26 cellular contexts compared by ENCODE assay signal in the genomic region with DNA sequence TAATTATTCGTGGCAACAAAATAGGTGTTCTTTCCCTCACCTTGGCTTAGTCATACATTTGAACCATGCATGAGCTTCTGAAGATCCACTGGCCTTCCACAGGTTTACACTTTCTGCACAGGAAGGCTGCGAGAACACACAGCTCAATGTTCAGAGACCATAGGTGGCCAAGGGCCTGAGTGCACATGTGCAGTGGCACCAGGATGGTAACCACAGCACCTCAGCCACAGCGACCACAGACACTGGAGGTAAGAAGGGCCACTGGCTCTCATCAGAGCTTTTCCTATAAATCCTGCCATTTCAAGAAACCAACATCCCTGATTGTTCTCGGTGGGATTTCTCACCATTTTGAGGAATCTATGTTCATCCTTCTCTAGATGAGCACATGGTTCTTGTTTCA. TPM values are rescaled to one million over a fixed set of nuclear protein-coding genes. Genes with fewer than 3 reads are reported as not detected.
DNase-seq lines count a peak whose midpoint lies in the region; ATAC-seq, FAIRE-seq and TF ChIP-seq lines count a peak whose summit lies in the region.
"Had no signal": no experiment of that assay in that cellular context is flagged by ENCODE, and none has a peak within 500 bp of the region (broad histone marks: within the 10 kb centered on the region; RNA-seq: fewer than 3 reads in every experiment).

No MANE protein-coding gene starts in this region.

- H3K4me1 Mint-ChIP-seq in astrocyte (ENCODE audit: low read depth, unreplicated experiment): no peaks in the 10 kb centered on the region
- H3K4me1 Mint-ChIP-seq in activated naive CD8-positive, alpha-beta T cell treated with anti-CD3 and anti-CD28 coated beads, Interleukin-2, amount 50 U/mL, for 24 hours: no peaks in the 10 kb centered on the region
- H3K4me1 Mint-ChIP-seq: activated T-helper 17 cell treated with anti-CD3 and anti-CD28 coated beads, Interleukin-2, amount 50 U/mL, for 72 hours; CD14-positive monocyte had no signal

- no peaks in the 10 kb centered on the region for H3K9me2 ChIP-seq in PC-9 (ENCODE audit: insufficient read depth)

- H4K91ac ChIP-seq in neuronal stem cell (ENCODE audit: low read depth, low read length, poor library complexity): no peak overlapping the region

- ATAC-seq in activated naive CD8-positive, alpha-beta T cell treated with anti-CD3 and anti-CD28 coated beads, Interleukin-2, amount 50 U/mL, for 24 hours: no peak
- ATAC-seq: activated T-helper 17 cell treated with anti-CD3 and anti-CD28 coated beads, Interleukin-2, amount 50 U/mL, for 72 hours; body of pancreas; HCT116; Panc1 had no signal

- H3K4me1 ChIP-seq in HUES64 (ENCODE audit: insufficient read depth, low read length): no peaks in the 10 kb centered on the region
- H3K4me1 ChIP-seq in astrocyte (ENCODE audit: insufficient read depth, low read length): peaks cover 12% of the 10 kb centered on the region
- peaks cover 10% of the 10 kb centered on the region for H3K4me1 ChIP-seq in iPS-15b (ENCODE audit: control insufficient read depth, insufficient read depth, low read length)
- peaks cover 4 to 5% of the 10 kb centered on the region in 2 donors for H3K4me1 ChIP-seq in neuronal stem cell (ENCODE audit: control insufficient read depth in 2 of 2, insufficient read depth in 1 of 2, low read depth in 1 of 2, low read length in 2 of 2)
- no peaks in the 10 kb centered on the region for H3K4me1 ChIP-seq in PC-9 (replicated peaks; ENCODE audit: insufficient read depth)
- H3K4me1 ChIP-seq: colonic mucosa had no signal

- no peaks in the 10 kb centered on the region for H3F3A ChIP-seq in PC-9 (ENCODE audit: insufficient read depth, low read depth)

- H3K4me3 ChIP-seq in HUES64 (ENCODE audit: low read length): 0 out of 2 replicates have a peak overlapping the region, but pooled peaks have one; percentile 56
- H3K4me3 ChIP-seq in astrocyte (ENCODE audit: insufficient read depth, low read depth, low read length): peak overlapping the region; percentile 59
- H3K4me3 ChIP-seq in iPS-15b (ENCODE audit: low read depth, low read length): peak overlapping the region; percentile 75
- H3K4me3 ChIP-seq in neuronal stem cell (ENCODE audit: low read length in 2 of 2): peak overlapping the region in 1 of 2 donors; percentile 63
- H3K4me3 ChIP-seq in PC-9: no peak overlapping the region
- H3K4me3 ChIP-seq: body of pancreas, colonic mucosa, SJSA1 had no signal

- H3K4me2 ChIP-seq in astrocyte (ENCODE audit: low read length) (peak overlapping the region; percentile 86), neuronal stem cell (ENCODE audit: insufficient read depth, low read length, poor library complexity, severe bottlenecking) (no peak overlapping the region), PC-9 (no peak overlapping the region)
- H3K4me2 ChIP-seq: KMS-11 had no signal

- H3K14ac ChIP-seq in neuronal stem cell (ENCODE audit: low read length): no peak overlapping the region

- no peak overlapping the region for H3K9ac ChIP-seq in HUES64 (ENCODE audit: low read depth, low read length)
- peak overlapping the region; percentile 74 for H3K9ac ChIP-seq in astrocyte (ENCODE audit: low read length)
- no peak overlapping the region for H3K9ac ChIP-seq in iPS-15b (ENCODE audit: low read depth, low read length)
- H3K9ac ChIP-seq in neuronal stem cell (ENCODE audit: low read depth, low read length, poor library complexity): no peak overlapping the region
- H3K9ac ChIP-seq: KMS-11 had no signal

- no peak for TF ChIP-seq CTCF in astrocyte (IDR thresholded peaks at IDR 0.05; ENCODE audit: insufficient read depth, low read depth, low read length)
- no peak for TF ChIP-seq CTCF in PC-9 (conservative IDR thresholded peaks at IDR 0.05)

- no peak overlapping the region for H3K23ac ChIP-seq in neuronal stem cell (ENCODE audit: low read depth, low read length, poor library complexity)

- no peak overlapping the region for H3K4ac ChIP-seq in neuronal stem cell (ENCODE audit: low read length)

- no peaks in the 10 kb centered on the region for H3K9me3 ChIP-seq in HUES64 (ENCODE audit: insufficient read depth, low read depth, low read length)
- no peaks in the 10 kb centered on the region for H3K9me3 ChIP-seq in astrocyte (ENCODE audit: insufficient read depth, low read depth, low read length)
- H3K9me3 ChIP-seq in iPS-15b (ENCODE audit: control insufficient read depth, insufficient read depth, low read length): no peaks in the 10 kb centered on the region
- H3K9me3 ChIP-seq in neuronal stem cell (replicated peaks in 1 of 2; ENCODE audit: control insufficient read depth in 2 of 2, insufficient read depth in 1 of 2, low read depth in 1 of 2, low read length in 2 of 2): no peaks in the 10 kb centered on the region
- no peaks in the 10 kb centered on the region for H3K9me3 ChIP-seq in PC-9 (ENCODE audit: insufficient read depth, low read depth)
- H3K9me3 ChIP-seq: body of pancreas, colonic mucosa, neutrophil, SJSA1, spleen, tibial artery had no signal

- H2BK5ac ChIP-seq in neuronal stem cell (ENCODE audit: low read length): no peak overlapping the region

- H3K27me3 ChIP-seq in HUES64 (ENCODE audit: insufficient read depth, low read length) (peaks cover 59% of the 10 kb centered on the region), astrocyte (ENCODE audit: insufficient read depth, low read length) (peaks cover 24% of the 10 kb centered on the region), iPS-15b (ENCODE audit: control insufficient read depth, insufficient read depth, low read length) (peaks cover 38% of the 10 kb centered on the region), neuronal stem cell (ENCODE audit: control insufficient read depth in 3 of 3, insufficient read depth in 3 of 3, low read depth in 1 of 3, low read length in 3 of 3) (peaks cover 0 to 29% (median 16%) of the 10 kb centered on the region in 3 experiments), PC-9 (ENCODE audit: insufficient read depth, low read depth) (peaks cover 25% of the 10 kb centered on the region)
- H3K27me3 ChIP-seq: body of pancreas, tibial artery had no signal

- H2AK5ac ChIP-seq in neuronal stem cell (ENCODE audit: low read depth, low read length): no peak overlapping the region

- DNase-seq in astrocyte (ENCODE audit: low read depth): no peak
- DNase-seq in neuronal stem cell (ENCODE audit: low spot score): no peak
- DNase-seq in PC-9: no peak
- no peak for DNase-seq in DMS53 treated with DMSO at 0.1 percent for 48 hours (lab: John Stamatoyannopoulos, UW; ENCODE audit: unreplicated experiment)
- no peak for DNase-seq in activated naive CD8-positive, alpha-beta T cell treated with anti-CD3 and anti-CD28 coated beads, Interleukin-2, amount 50 U/mL, for 24 hours
- no peak for DNase-seq in activated CD4-positive, alpha-beta T cell treated with anti-CD3 and anti-CD28 coated beads, Interleukin-2, amount 50 U/mL, for 48 hours
- DNase-seq: activated CD8-positive, alpha-beta memory T cell treated with anti-CD3 and anti-CD28 coated beads, Interleukin-2, amount 50 U/mL, for 4 hours; body of pancreas; colonic mucosa; NCI-H82; spleen; stimulated activated CD4-positive, alpha-beta T cell treated with anti-CD3 and anti-CD28 coated beads, Interleukin-4, amount 100 ng/mL, for 24 hours; stimulated activated naive CD4-positive, alpha-beta T cell treated with Interleukin-2 at 50 U/mL for 16 hours; tibial artery had no signal

- no peak overlapping the region for H4K8ac ChIP-seq in neuronal stem cell (ENCODE audit: low read depth, low read length)

- H3K79me1 ChIP-seq in neuronal stem cell (ENCODE audit: low read depth, low read length): no peaks in the 10 kb centered on the region

- no peak overlapping the region for H3K4me3 Mint-ChIP-seq in astrocyte (ENCODE audit: unreplicated experiment)
- H3K4me3 Mint-ChIP-seq in activated naive CD8-positive, alpha-beta T cell treated with anti-CD3 and anti-CD28 coated beads, Interleukin-2, amount 50 U/mL, for 24 hours: no peak overlapping the region
- H3K4me3 Mint-ChIP-seq: activated naive CD8-positive, alpha-beta T cell; activated T-helper 17 cell treated with anti-CD3 and anti-CD28 coated beads, Interleukin-2, amount 50 U/mL, for 72 hours; T-helper 1 cell treated with Interleukin-12 subunit alpha and Interleukin-12 subunit beta and Interleukin-4 antibody, amounts not matched to agents 30 μg/mL and 1 μg/mL, for 36 hours had no signal

- no peaks in the 10 kb centered on the region for H3K36me3 Mint-ChIP-seq in astrocyte (ENCODE audit: low read depth, unreplicated experiment)
- H3K36me3 Mint-ChIP-seq in activated naive CD8-positive, alpha-beta T cell treated with anti-CD3 and anti-CD28 coated beads, Interleukin-2, amount 50 U/mL, for 24 hours (ENCODE audit: low read depth): no peaks in the 10 kb centered on the region
- H3K36me3 Mint-ChIP-seq: activated naive CD8-positive, alpha-beta T cell; CD14-positive monocyte had no signal

- no peak overlapping the region for H2BK15ac ChIP-seq in neuronal stem cell (ENCODE audit: low read length)

- H4K20me1 ChIP-seq in astrocyte (ENCODE audit: insufficient read depth, low read length) (peaks cover 13% of the 10 kb centered on the region), PC-9 (ENCODE audit: insufficient read depth) (no peaks in the 10 kb centered on the region)

- CTCF ChIA-PET in PC-9 (lab: Charles Lee): no interaction called here

- FAIRE-seq in astrocyte (lab: Jason Lieb, UNC): no peak
- FAIRE-seq: GM18507 had no signal

- no peak overlapping the region for H2AFZ ChIP-seq in astrocyte (ENCODE audit: low read depth, low read length)
- H2AFZ ChIP-seq in neuronal stem cell (ENCODE audit: low read length): no peak overlapping the region
- no peak overlapping the region for H2AFZ ChIP-seq in PC-9

- no peak overlapping the region for H3K27ac Mint-ChIP-seq in astrocyte (ENCODE audit: unreplicated experiment)
- no peak overlapping the region for H3K27ac Mint-ChIP-seq in activated naive CD8-positive, alpha-beta T cell treated with anti-CD3 and anti-CD28 coated beads, Interleukin-2, amount 50 U/mL, for 24 hours
- H3K27ac Mint-ChIP-seq: activated naive CD8-positive, alpha-beta T cell; activated T-helper 17 cell treated with anti-CD3 and anti-CD28 coated beads, Interleukin-2, amount 50 U/mL, for 72 hours; CD14-positive monocyte; T-helper 1 cell treated with Interleukin-12 subunit alpha and Interleukin-12 subunit beta and Interleukin-4 antibody, amounts not matched to agents 30 μg/mL and 1 μg/mL, for 36 hours had no signal

- POLR2A ChIA-PET in PC-9 (lab: Charles Lee; ENCODE audit: unreplicated experiment): no interaction called here

- H3K36me3 ChIP-seq in HUES64 (ENCODE audit: insufficient read depth, low read length): no peaks in the 10 kb centered on the region
- H3K36me3 ChIP-seq in astrocyte (ENCODE audit: insufficient read depth, low read length): no peaks in the 10 kb centered on the region
- H3K36me3 ChIP-seq in iPS-15b (ENCODE audit: control insufficient read depth, insufficient read depth, low read length): no peaks in the 10 kb centered on the region
- H3K36me3 ChIP-seq in neuronal stem cell (replicated peaks in 1 of 2; ENCODE audit: control insufficient read depth in 2 of 2, insufficient read depth in 2 of 2, low read length in 2 of 2): peaks cover 1 to 13% of the 10 kb centered on the region in 2 donors
- H3K36me3 ChIP-seq in PC-9 (ENCODE audit: low read depth): no peaks in the 10 kb centered on the region
- H3K36me3 ChIP-seq: colonic mucosa, neutrophil, SJSA1, spleen, tibial artery had no signal

- no peak overlapping the region for H3K27ac ChIP-seq in HUES64 (ENCODE audit: low read depth, low read length)
- H3K27ac ChIP-seq in astrocyte (ENCODE audit: low read depth, low read length): no peak overlapping the region
- H3K27ac ChIP-seq in neuronal stem cell (replicated peaks; ENCODE audit: low read length): no peak overlapping the region
- no peak overlapping the region for H3K27ac ChIP-seq in PC-9
- H3K27ac ChIP-seq: body of pancreas, colonic mucosa, KMS-11, neutrophil, SJSA1, spleen, tibial artery had no signal

- H3K27me3 Mint-ChIP-seq in astrocyte (ENCODE audit: low read depth, unreplicated experiment): peaks cover 43% of the 10 kb centered on the region
- peaks cover 36% of the 10 kb centered on the region for H3K27me3 Mint-ChIP-seq in activated naive CD8-positive, alpha-beta T cell treated with anti-CD3 and anti-CD28 coated beads, Interleukin-2, amount 50 U/mL, for 24 hours

- no peaks in the 10 kb centered on the region for H3K9me3 Mint-ChIP-seq in astrocyte (ENCODE audit: unreplicated experiment)
- no peaks in the 10 kb centered on the region for H3K9me3 Mint-ChIP-seq in activated naive CD8-positive, alpha-beta T cell treated with anti-CD3 and anti-CD28 coated beads, Interleukin-2, amount 50 U/mL, for 24 hours
- H3K9me3 Mint-ChIP-seq: activated T-helper 17 cell treated with anti-CD3 and anti-CD28 coated beads, Interleukin-2, amount 50 U/mL, for 72 hours; T-helper 1 cell treated with Interleukin-12 subunit alpha and Interleukin-12 subunit beta and Interleukin-4 antibody, amounts not matched to agents 30 μg/mL and 1 μg/mL, for 36 hours had no signal

- peaks cover 38% of the 10 kb centered on the region for H3K79me2 ChIP-seq in astrocyte (ENCODE audit: insufficient read depth, low read length)
- H3K79me2 ChIP-seq in PC-9 (ENCODE audit: low read depth): no peaks in the 10 kb centered on the region

- intact Hi-C loops in PC-9 (cut with micrococcal nuclease; ENCODE audit: unreplicated experiment): no loop called here

- H2BK120ac ChIP-seq in neuronal stem cell (ENCODE audit: low read depth, low read length): no peak overlapping the region

- WGBS in HUES64: 92% methylated on average over 4 of the region's 4 CpGs
- no CpG with 5 or more reads among the region's 4 CpGs for WGBS in neuronal stem cell (ENCODE audit: extremely low coverage in 2 of 2, insufficient read length in 2 of 2, insufficient replicate concordance in 1 of 2), 2 donors

- peak overlapping the region; percentile 3 for H2BK12ac ChIP-seq in neuronal stem cell (ENCODE audit: low read length)

- BruUV-seq in PC-9 (replicated peaks; lab: Mats Ljungman, UMichigan): no TSS peak

- H3K18ac ChIP-seq in neuronal stem cell (ENCODE audit: low read length): no peak overlapping the region

RNA-seq across cellular contexts. Expression of gene DCLK1, which starts 1.6 kb away (rescaled TPM):
- polyA plus RNA-seq in HUES64 (2013, experiment 1 of 2): 29.1 TPM
- polyA plus RNA-seq in HUES64 (2013, experiment 2 of 2): 27.1 TPM
- total RNA-seq in astrocyte (3.2 and 4.9 TPM in 2 replicates), PC-9 (2021) (1.3 and 1.4 TPM in 2 replicates)
- polyA plus RNA-seq in neuronal stem cell (2013, experiment 1 of 2): 5.6 TPM
- polyA plus RNA-seq in neuronal stem cell (2013, experiment 2 of 2): 5.9 TPM
- total RNA-seq: activated T-helper 17 cell treated with anti-CD3 and anti-CD28 coated beads, Interleukin-2, amount 50 U/mL, for 72 hours had no signal
- polyA plus RNA-seq: CD14-positive monocyte had no signal
